8 cellular contexts compared by ENCODE assay signal in genomic region chr7:77121860-77122681, GRCh38. TPM values are rescaled to one million over a fixed set of nuclear protein-coding genes. Genes with fewer than 3 reads are reported as not detected.
DNase-seq lines count a peak whose midpoint lies in the region; ATAC-seq and TF ChIP-seq lines count a peak whose summit lies in the region.
"Not testable (repeated sequence)": the region's sequence is repeated elsewhere in the genome, so short reads cannot be mapped to it uniquely, and the experiment has no call there.

A gene with protein sequence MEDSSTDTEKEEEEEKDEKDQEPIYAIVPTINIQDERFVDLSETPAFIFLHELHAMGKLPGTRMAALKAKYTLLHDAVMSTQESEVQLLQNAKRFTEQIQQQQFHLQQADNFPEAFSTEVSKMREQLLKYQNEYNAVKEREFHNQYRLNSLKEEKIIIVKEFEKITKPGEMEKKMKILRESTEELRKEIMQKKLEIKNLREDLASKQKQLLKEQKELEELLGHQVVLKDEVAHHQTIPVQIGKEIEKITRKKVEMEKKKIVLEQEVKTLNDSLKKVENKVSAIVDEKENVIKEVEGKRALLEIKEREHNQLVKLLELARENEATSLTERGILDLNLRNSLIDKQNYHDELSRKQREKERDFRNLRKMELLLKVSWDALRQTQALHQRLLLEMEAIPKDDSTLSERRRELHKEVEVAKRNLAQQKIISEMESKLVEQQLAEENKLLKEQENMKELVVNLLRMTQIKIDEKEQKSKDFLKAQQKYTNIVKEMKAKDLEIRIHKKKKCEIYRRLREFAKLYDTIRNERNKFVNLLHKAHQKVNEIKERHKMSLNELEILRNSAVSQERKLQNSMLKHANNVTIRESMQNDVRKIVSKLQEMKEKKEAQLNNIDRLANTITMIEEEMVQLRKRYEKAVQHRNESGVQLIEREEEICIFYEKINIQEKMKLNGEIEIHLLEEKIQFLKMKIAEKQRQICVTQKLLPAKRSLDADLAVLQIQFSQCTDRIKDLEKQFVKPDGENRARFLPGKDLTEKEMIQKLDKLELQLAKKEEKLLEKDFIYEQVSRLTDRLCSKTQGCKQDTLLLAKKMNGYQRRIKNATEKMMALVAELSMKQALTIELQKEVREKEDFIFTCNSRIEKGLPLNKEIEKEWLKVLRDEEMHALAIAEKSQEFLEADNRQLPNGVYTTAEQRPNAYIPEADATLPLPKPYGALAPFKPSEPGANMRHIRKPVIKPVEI (plus strand): TSS chr7:77122615. CDS start chr7:77167669, 45,054 bp downstream.

- peak within 1 kb of the TSS; percentile 79 to 82 for H3K27ac ChIP-seq in coronary artery

- ATAC-seq in GM19372 (IDR thresholded peaks at IDR 0.05; ENCODE audit: low read depth, unreplicated experiment): peak; percentile 98
- ATAC-seq in HG03520 (IDR thresholded peaks at IDR 0.05; ENCODE audit: unreplicated experiment): peak; percentile 98

- H3K4me3 ChIP-seq in BJ (ENCODE audit: low read depth, low read length): peak within 1 kb of the TSS; percentile 73
- H3K4me3 ChIP-seq in coronary artery: peak within 1 kb of the TSS; percentile 88

- CTCF ChIA-PET in BJ (lab: Yijun Ruan, JAX): interaction anchor here (1.0 to 1.2 kb wide), 2 partner anchors 125 to 210 kb away, joined by 5 to 8 read pairs; no protein-coding TSS in a partner anchor

- DNase-seq in BJ (ENCODE audit: low read depth) (peak; percentile 87), NCI-H526 (lab: John Stamatoyannopoulos, UW) (peak; percentile 99 to 100), coronary artery (ENCODE audit: low spot score) (peak; percentile 100), kidney tubule cell (ENCODE audit: low spot score) (peak; percentile 99)
- DNase-seq in activated CD4-positive, alpha-beta T cell treated with anti-CD3 and anti-CD28 coated beads for 48 hours: peak; percentile 96
- DNase-seq in stimulated activated CD4-positive, alpha-beta T cell treated with anti-CD3 and anti-CD28 coated beads, Interleukin-1b, Interleukin-23, amount 100 ng/mL, for 1 hour (ENCODE audit: low read depth in 2 of 2): peak; percentile 79 to 82

- H3K27me3 ChIP-seq in BJ (ENCODE audit: control insufficient read depth, insufficient read depth, low read length): not testable (repeated sequence)

- not testable (repeated sequence) for TF ChIP-seq CTCF in BJ (IDR thresholded peaks at IDR 0.05; ENCODE audit: insufficient read depth, low read depth, low read length); coronary artery (IDR thresholded peaks at IDR 0.05)

- H3K36me3 ChIP-seq in BJ (ENCODE audit: control insufficient read depth, insufficient read depth, low read length): not testable (repeated sequence)

- POLR2A ChIA-PET in BJ (lab: Charles Lee): interaction anchor here (0.6 to 1.2 kb wide), 3 partner anchors 9 to 210 kb away, joined by 3 to 8 read pairs (median 4); no protein-coding TSS in a partner anchor

RNA-seq across cellular contexts. Expression of the gene that starts here (rescaled TPM):
- polyA plus RNA-seq in BJ (2011; rRNA removed): 1.3 and 1.6 TPM in 2 replicates
- 0.14 and 1.2 TPM in 2 replicates for polyA minus RNA-seq in BJ (2011; rRNA and poly(A)+ RNA removed)

Comparison
In these comparisons a context has a peak if more than half of its experiments do, and no peak if none do; other contexts are left out.
1. Peak in every context shown above with its lines: DNase-seq, ATAC-seq, H3K4me3 ChIP-seq and H3K27ac ChIP-seq.